In the genomic region with DNA sequence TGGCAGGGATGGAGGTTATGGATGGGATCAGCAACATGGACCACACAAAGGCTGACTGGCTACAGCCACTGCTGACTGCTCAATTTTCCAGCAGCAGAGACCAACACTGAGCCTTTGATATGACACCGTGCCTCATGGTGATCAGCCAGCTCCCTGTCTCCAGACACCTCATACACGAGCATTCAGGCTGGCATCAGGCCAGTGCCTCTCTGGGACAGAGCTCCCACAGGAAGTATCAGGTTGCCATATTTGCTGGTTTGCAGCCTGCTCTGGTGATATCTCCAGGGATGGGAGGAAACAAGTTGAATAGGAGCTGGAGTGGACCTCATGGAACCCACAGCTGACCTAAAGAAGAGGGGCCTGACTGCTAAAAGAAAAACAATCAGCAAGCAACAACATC, we compare ENCODE assay signal across 17 cellular contexts.
DNase-seq lines count a peak whose midpoint lies in the region; ATAC-seq and TF ChIP-seq lines count a peak whose summit lies in the region.
"Had no signal": no experiment of that assay in that cellular context is flagged by ENCODE, and none has a peak within 500 bp of the region (broad histone marks: within the 10 kb centered on the region; RNA-seq: fewer than 3 reads in every experiment).

No MANE protein-coding gene starts in this region.

- TF ChIP-seq CTCF in chondrocyte (IDR thresholded peaks at IDR 0.05) = no peak

- H3K9me3 ChIP-seq in T-helper 17 cell (ENCODE audit: control insufficient read depth, low read length, poor library complexity, severe bottlenecking) = no peaks in the 10 kb centered on the region

- H3K27me3 Mint-ChIP-seq in chondrocyte (ENCODE audit: low read depth) (peaks cover 9% of the 10 kb centered on the region), T-helper 17 cell (no peaks in the 10 kb centered on the region)
- no peaks in the 10 kb centered on the region for H3K27me3 Mint-ChIP-seq in activated CD4-positive, alpha-beta T cell treated with anti-CD3 and anti-CD28 coated beads, Interleukin-2, amount 10 ng/mL, durations not matched to agents 24 days and 14 days

- H3K27ac Mint-ChIP-seq in chondrocyte (ENCODE audit: unreplicated experiment) (no peak overlapping the region), T-helper 17 cell (no peak overlapping the region)
- H3K27ac Mint-ChIP-seq in activated CD4-positive, alpha-beta T cell treated with anti-CD3 and anti-CD28 coated beads, Interleukin-2, amount 10 ng/mL, durations not matched to agents 24 days and 14 days = no peak overlapping the region
- H3K27ac Mint-ChIP-seq: T-helper 2 cell treated with Interferon-gamma antibody and Interleukin-4, amounts not matched to agents 5 μg/mL and 100 μg/mL, for 36 hours had no signal

- H3K9me3 Mint-ChIP-seq in chondrocyte (ENCODE audit: low read depth) = peaks cover 25% of the 10 kb centered on the region
- peaks cover 21% of the 10 kb centered on the region for H3K9me3 Mint-ChIP-seq in activated CD4-positive, alpha-beta T cell treated with anti-CD3 and anti-CD28 coated beads, Interleukin-2, amount 10 ng/mL, durations not matched to agents 24 days and 14 days

- no peaks in the 10 kb centered on the region for H3K4me1 Mint-ChIP-seq in chondrocyte (ENCODE audit: low read depth)
- H3K4me1 Mint-ChIP-seq in activated CD4-positive, alpha-beta T cell treated with anti-CD3 and anti-CD28 coated beads, Interleukin-2, amount 10 ng/mL, durations not matched to agents 24 days and 14 days = no peaks in the 10 kb centered on the region
- no peaks in the 10 kb centered on the region for H3K4me1 Mint-ChIP-seq in T-helper 17 cell

- H3K4me3 Mint-ChIP-seq in chondrocyte (ENCODE audit: unreplicated experiment) (no peak overlapping the region), T-helper 17 cell (no peak overlapping the region)
- H3K4me3 Mint-ChIP-seq in activated CD4-positive, alpha-beta T cell treated with anti-CD3 and anti-CD28 coated beads, Interleukin-2, amount 10 ng/mL, durations not matched to agents 24 days and 14 days = no peak overlapping the region
- H3K4me3 Mint-ChIP-seq: T-helper 2 cell treated with Interferon-gamma antibody and Interleukin-4, amounts not matched to agents 5 μg/mL and 100 μg/mL, for 36 hours had no signal

- peak; percentile 17 for DNase-seq in NCI-H146 (lab: John Stamatoyannopoulos, UW)
- DNase-seq in NCI-H146 treated with DMSO at 0.1 percent for 48 hours (lab: John Stamatoyannopoulos, UW; ENCODE audit: unreplicated experiment) = no peak
- DNase-seq in DMS153 treated with DMSO at 0.1 percent for 48 hours (lab: John Stamatoyannopoulos, UW; ENCODE audit: unreplicated experiment) = peak; percentile 33
- DNase-seq in NCI-H510A (lab: John Stamatoyannopoulos, UW) = peak; percentile 84
- DNase-seq in chondrocyte (ENCODE audit: low spot score) = peak; percentile 26
- no peak for DNase-seq in activated CD4-positive, alpha-beta T cell treated with anti-CD3 and anti-CD28 coated beads, Interleukin-2, amount 10 ng/mL, durations not matched to agents 24 days and 14 days
- DNase-seq in T-helper 17 cell = no peak
- DNase-seq: KG1, NCI-H1092 treated with DMSO at 0.1 percent for 48 hours, NCI-H187, NCI-H345, NCI-H748 treated with DMSO at 0.1 percent for 48 hours, SIG-M5 had no signal

- intact Hi-C loops in activated CD4-positive, alpha-beta T cell treated with anti-CD3 and anti-CD28 coated beads, Interleukin-2, amount 10 ng/mL, durations not matched to agents 24 days and 14 days (cut with micrococcal nuclease) = no loop called here

- H3K36me3 Mint-ChIP-seq in chondrocyte (ENCODE audit: low read depth) (peaks cover 4% of the 10 kb centered on the region), T-helper 17 cell (ENCODE audit: low read depth) (no peaks in the 10 kb centered on the region)
- no peaks in the 10 kb centered on the region for H3K36me3 Mint-ChIP-seq in activated CD4-positive, alpha-beta T cell treated with anti-CD3 and anti-CD28 coated beads, Interleukin-2, amount 10 ng/mL, durations not matched to agents 24 days and 14 days (ENCODE audit: low read depth)

- ATAC-seq in GM18498 (IDR thresholded peaks at IDR 0.05; ENCODE audit: unreplicated experiment) = no peak
- no peak for ATAC-seq in T-helper 17 cell
- ATAC-seq: GM12878, Panc1 had no signal

Comparison
In these comparisons a context has a peak if more than half of its experiments do, and no peak if none do; other contexts are left out.
1. DNase-seq: peak in NCI-H146 (single experiment), DMS153 treated with DMSO at 0.1 percent for 48 hours (single experiment), NCI-H510A (single experiment) and chondrocyte (single experiment); none in NCI-H146 treated with DMSO at 0.1 percent for 48 hours (single experiment), activated CD4-positive, alpha-beta T cell treated with anti-CD3 and anti-CD28 coated beads, Interleukin-2, amount 10 ng/mL, durations not matched to agents 24 days and 14 days (single experiment) and T-helper 17 cell (0 of 3).